In genomic region chr7:1502845-1503244, GRCh38 we compare ENCODE assay signal across 10 cellular contexts. TPM values are rescaled to one million over a fixed set of nuclear protein-coding genes. Genes with fewer than 3 reads are reported as not detected.
DNase-seq lines count a peak whose midpoint lies in the region; ATAC-seq, FAIRE-seq and TF ChIP-seq lines count a peak whose summit lies in the region.
"Had no signal": no experiment of that assay in that cellular context is flagged by ENCODE, and none has a peak within 500 bp of the region (broad histone marks: within the 10 kb centered on the region; RNA-seq: fewer than 3 reads in every experiment).

No MANE protein-coding gene starts in this region.

- H3K9me3 ChIP-seq in heart left ventricle (no peaks in the 10 kb centered on the region), astrocyte (ENCODE audit: insufficient read depth, low read depth, low read length) (no peaks in the 10 kb centered on the region), lower lobe of right lung (no peaks in the 10 kb centered on the region), upper lobe of right lung (no peaks in the 10 kb centered on the region)

- peaks cover 4% of the 10 kb centered on the region for H3K36me3 Mint-ChIP-seq in astrocyte (ENCODE audit: low read depth, unreplicated experiment)

- peak overlapping the region; percentile 90 for H3K27ac Mint-ChIP-seq in astrocyte (ENCODE audit: unreplicated experiment)

- H3K36me3 ChIP-seq in heart left ventricle (peaks cover 0 to 50% (median 48%) of the 10 kb centered on the region in 9 donors), astrocyte (ENCODE audit: insufficient read depth, low read length) (peaks cover 5% of the 10 kb centered on the region), lower lobe of right lung (peaks cover 49% of the 10 kb centered on the region), upper lobe of right lung (peaks cover 45% of the 10 kb centered on the region)

- FAIRE-seq in astrocyte (lab: Jason Lieb, UNC) = no peak

- no peak overlapping the region for H3K27ac ChIP-seq in heart left ventricle
- no peak overlapping the region for H3K27ac ChIP-seq in astrocyte (ENCODE audit: low read depth, low read length)
- H3K27ac ChIP-seq in lower lobe of right lung = no peak overlapping the region
- no peak overlapping the region for H3K27ac ChIP-seq in upper lobe of right lung

- DNase-seq in heart left ventricle (no peak), Right ventricle myocardium superior (no peak), astrocyte (ENCODE audit: low read depth) (no peak), lower lobe of right lung (no peak), upper lobe of right lung (no peak), germinal center (ENCODE audit: low spot score) (no peak)
- DNase-seq: stimulated activated CD4-positive, alpha-beta T cell treated with anti-CD3 and anti-CD28 coated beads, Interleukin-4, amount 100 ng/mL, for 1 hour had no signal

- no peak for ATAC-seq in heart left ventricle
- no peak for ATAC-seq in Right ventricle myocardium superior (ENCODE audit: poor library complexity)
- no peak for ATAC-seq in lower lobe of right lung
- ATAC-seq in upper lobe of right lung = no peak
- no peak for ATAC-seq in GM18907 (IDR thresholded peaks at IDR 0.05; ENCODE audit: unreplicated experiment)
- ATAC-seq in GM21367 (IDR thresholded peaks at IDR 0.05; ENCODE audit: unreplicated experiment) = no peak

- H3K9me3 Mint-ChIP-seq in astrocyte (ENCODE audit: unreplicated experiment) = no peaks in the 10 kb centered on the region

- peak overlapping the region; percentile 89 for H3K9ac ChIP-seq in astrocyte (ENCODE audit: low read length)

- peaks cover 37% of the 10 kb centered on the region for H4K20me1 ChIP-seq in astrocyte (ENCODE audit: insufficient read depth, low read length)

- no peak for TF ChIP-seq POLR2A in heart left ventricle (IDR thresholded peaks at IDR 0.05)

- H3K4me1 ChIP-seq in heart left ventricle = peaks cover 5 to 39% (median 24%) of the 10 kb centered on the region in 12 donors
- H3K4me1 ChIP-seq in astrocyte (ENCODE audit: insufficient read depth, low read length) = peaks cover 8% of the 10 kb centered on the region
- H3K4me1 ChIP-seq in lower lobe of right lung = peaks cover 25% of the 10 kb centered on the region
- peaks cover 15% of the 10 kb centered on the region for H3K4me1 ChIP-seq in upper lobe of right lung

- H3K4me3 ChIP-seq in heart left ventricle (peak overlapping the region in 9 of 12 donors; percentile 82 to 100 (median 100)), astrocyte (ENCODE audit: insufficient read depth, low read depth, low read length) (peak overlapping the region; percentile 84), lower lobe of right lung (peak overlapping the region; percentile 98), upper lobe of right lung (peak overlapping the region; percentile 97)

- peak overlapping the region; percentile 99 for H3K4me2 ChIP-seq in astrocyte (ENCODE audit: low read length)

- TF ChIP-seq CTCF in heart left ventricle (IDR thresholded peaks at IDR 0.05) (no peak), astrocyte (IDR thresholded peaks at IDR 0.05; ENCODE audit: insufficient read depth, low read depth, low read length) (no peak), lower lobe of right lung (IDR thresholded peaks at IDR 0.05) (no peak), upper lobe of right lung (IDR thresholded peaks at IDR 0.05) (no peak)

- peaks cover 2% of the 10 kb centered on the region for H3K4me1 Mint-ChIP-seq in astrocyte (ENCODE audit: low read depth, unreplicated experiment)

- H2AFZ ChIP-seq in astrocyte (ENCODE audit: low read depth, low read length) = no peak overlapping the region

- WGBS in heart left ventricle, 4 donors = 77 to 89% (median 85%) methylated on average over 20 of the region's 20 CpGs

- no peaks in the 10 kb centered on the region for H3K27me3 Mint-ChIP-seq in astrocyte (ENCODE audit: low read depth, unreplicated experiment)

- intact Hi-C loops in heart left ventricle (cut with DNase I) = loop anchor here in 2 of 10 donors (10.0 kb wide), 1 partner anchor 52 kb away; the partner anchor contains the start of gene TMEM184A (in 2 of the 2)
- intact Hi-C loops in Right ventricle myocardium superior (cut with DNase I) = no loop called here
- intact Hi-C loops in lower lobe of right lung (cut with DNase I) = no loop called here
- intact Hi-C loops in upper lobe of right lung (cut with DNase I) = no loop called here

- peaks cover 37% of the 10 kb centered on the region for H3K79me2 ChIP-seq in astrocyte (ENCODE audit: insufficient read depth, low read length)

- H3K4me3 Mint-ChIP-seq in astrocyte (ENCODE audit: unreplicated experiment) = peak overlapping the region; percentile 94

- no peaks in the 10 kb centered on the region for H3K27me3 ChIP-seq in heart left ventricle
- H3K27me3 ChIP-seq in astrocyte (ENCODE audit: insufficient read depth, low read length) = no peaks in the 10 kb centered on the region
- H3K27me3 ChIP-seq in lower lobe of right lung (ENCODE audit: low read depth) = no peaks in the 10 kb centered on the region
- no peaks in the 10 kb centered on the region for H3K27me3 ChIP-seq in upper lobe of right lung

RNA-seq across cellular contexts. Expression of gene INTS1, which starts 1.3 kb away (rescaled TPM):
- total RNA-seq in heart left ventricle = 10 to 100 TPM; 35.5 to 67.4 (median 45.3) TPM
- polyA plus RNA-seq in heart left ventricle = 10 to 100 TPM; 41.9 to 46.0 TPM
- total RNA-seq in Right ventricle myocardium superior = 29.2 TPM
- 81.4 and 81.9 TPM in 2 replicates for total RNA-seq in astrocyte
- 50.8 TPM for total RNA-seq in lower lobe of right lung
- 49.2 TPM for total RNA-seq in upper lobe of right lung

RNA-seq across cellular contexts. Expression of gene MAFK, which starts 27.7 kb away (rescaled TPM):
- 100 to 1,000 TPM in 5 of 9 donors, 10 to 100 TPM in 4; 34.3 to 138 (median 121) TPM for total RNA-seq in heart left ventricle
- polyA plus RNA-seq in heart left ventricle = 100 to 1,000 TPM in 1 of 2 donors, 10 to 100 TPM in 1; 94.8 to 165 TPM
- 59.4 TPM for total RNA-seq in Right ventricle myocardium superior
- 36.2 and 36.6 TPM in 2 replicates for total RNA-seq in astrocyte
- 49.7 TPM for total RNA-seq in lower lobe of right lung
- 64.8 TPM for total RNA-seq in upper lobe of right lung

RNA-seq across cellular contexts. Expression of gene MICALL2, which starts 43.6 kb away (rescaled TPM):
- total RNA-seq in heart left ventricle (10 to 100 TPM in 2 of 9 donors, 1 to 10 TPM in 7; 2.5 to 18.3 (median 7.3) TPM), Right ventricle myocardium superior (6.2 TPM), astrocyte (41.5 and 43.4 TPM in 2 replicates), lower lobe of right lung (28.9 TPM), upper lobe of right lung (37.6 TPM)
- polyA plus RNA-seq in heart left ventricle = 10 to 100 TPM; 10.9 to 12.6 TPM

RNA-seq across cellular contexts. Expression of gene TMEM184A, which starts 53.2 kb away (rescaled TPM):
- under 1 TPM; 0.19 to 0.85 (median 0.47) TPM for total RNA-seq in heart left ventricle
- polyA plus RNA-seq in heart left ventricle = under 1 TPM; 0.19 to 0.99 TPM
- 0.30 TPM for total RNA-seq in Right ventricle myocardium superior
- total RNA-seq in astrocyte = 1.8 and 2.1 TPM in 2 replicates
- total RNA-seq in lower lobe of right lung = 4.3 TPM
- total RNA-seq in upper lobe of right lung = 4.4 TPM
- total RNA-seq: RPMI7951 had no signal
